1 cellular context compared by ENCODE assay signal in the genomic region with DNA sequence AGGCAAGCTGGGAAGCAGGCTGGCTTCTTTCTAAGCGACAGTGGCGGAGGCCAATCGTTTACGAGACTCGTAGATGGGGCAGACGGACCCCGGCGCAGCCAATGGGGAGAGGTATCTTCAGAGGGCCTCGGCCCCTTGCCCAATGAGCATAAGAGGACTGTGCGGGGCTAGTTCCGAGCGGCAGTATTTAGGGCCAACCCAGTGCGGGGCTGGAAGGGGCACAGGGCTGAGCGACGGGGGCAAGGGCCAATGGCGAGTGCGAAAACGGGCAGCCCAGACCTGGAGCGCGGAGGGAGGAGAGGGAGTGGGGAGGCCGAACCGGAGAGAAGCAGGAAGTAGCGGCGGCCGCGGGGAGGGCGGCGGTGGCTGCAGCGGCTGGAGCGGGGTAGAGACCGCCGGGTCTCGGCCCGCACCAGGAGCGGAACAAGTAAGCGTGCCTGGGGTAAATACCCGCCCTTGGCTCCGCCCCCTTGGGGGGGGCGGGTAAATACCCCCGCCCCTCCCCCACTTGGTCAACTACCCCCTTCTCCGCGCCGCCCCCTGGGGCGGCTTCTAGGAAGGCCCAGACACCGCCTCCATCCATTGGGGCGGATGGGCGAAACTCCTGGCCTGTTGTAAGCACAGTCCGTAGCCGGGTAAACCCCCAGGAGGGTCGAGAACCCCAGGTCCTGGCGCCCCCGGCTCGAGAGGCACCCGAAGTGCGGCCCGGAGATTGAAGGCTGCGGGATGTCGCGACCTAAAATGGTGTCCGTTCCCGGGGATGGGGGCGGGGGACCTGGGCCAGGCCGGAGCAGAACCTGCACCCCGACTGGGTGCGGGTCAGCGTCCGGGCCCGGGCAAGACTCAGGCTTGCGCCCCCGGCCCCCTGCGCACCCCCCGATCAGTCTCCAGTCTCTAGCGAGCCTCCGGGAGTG.
A peak's percentile ranks its signal among the peaks of the same experiment; 100 is the strongest.
TF ChIP-seq lines count a peak whose summit lies in the region.

A gene with protein sequence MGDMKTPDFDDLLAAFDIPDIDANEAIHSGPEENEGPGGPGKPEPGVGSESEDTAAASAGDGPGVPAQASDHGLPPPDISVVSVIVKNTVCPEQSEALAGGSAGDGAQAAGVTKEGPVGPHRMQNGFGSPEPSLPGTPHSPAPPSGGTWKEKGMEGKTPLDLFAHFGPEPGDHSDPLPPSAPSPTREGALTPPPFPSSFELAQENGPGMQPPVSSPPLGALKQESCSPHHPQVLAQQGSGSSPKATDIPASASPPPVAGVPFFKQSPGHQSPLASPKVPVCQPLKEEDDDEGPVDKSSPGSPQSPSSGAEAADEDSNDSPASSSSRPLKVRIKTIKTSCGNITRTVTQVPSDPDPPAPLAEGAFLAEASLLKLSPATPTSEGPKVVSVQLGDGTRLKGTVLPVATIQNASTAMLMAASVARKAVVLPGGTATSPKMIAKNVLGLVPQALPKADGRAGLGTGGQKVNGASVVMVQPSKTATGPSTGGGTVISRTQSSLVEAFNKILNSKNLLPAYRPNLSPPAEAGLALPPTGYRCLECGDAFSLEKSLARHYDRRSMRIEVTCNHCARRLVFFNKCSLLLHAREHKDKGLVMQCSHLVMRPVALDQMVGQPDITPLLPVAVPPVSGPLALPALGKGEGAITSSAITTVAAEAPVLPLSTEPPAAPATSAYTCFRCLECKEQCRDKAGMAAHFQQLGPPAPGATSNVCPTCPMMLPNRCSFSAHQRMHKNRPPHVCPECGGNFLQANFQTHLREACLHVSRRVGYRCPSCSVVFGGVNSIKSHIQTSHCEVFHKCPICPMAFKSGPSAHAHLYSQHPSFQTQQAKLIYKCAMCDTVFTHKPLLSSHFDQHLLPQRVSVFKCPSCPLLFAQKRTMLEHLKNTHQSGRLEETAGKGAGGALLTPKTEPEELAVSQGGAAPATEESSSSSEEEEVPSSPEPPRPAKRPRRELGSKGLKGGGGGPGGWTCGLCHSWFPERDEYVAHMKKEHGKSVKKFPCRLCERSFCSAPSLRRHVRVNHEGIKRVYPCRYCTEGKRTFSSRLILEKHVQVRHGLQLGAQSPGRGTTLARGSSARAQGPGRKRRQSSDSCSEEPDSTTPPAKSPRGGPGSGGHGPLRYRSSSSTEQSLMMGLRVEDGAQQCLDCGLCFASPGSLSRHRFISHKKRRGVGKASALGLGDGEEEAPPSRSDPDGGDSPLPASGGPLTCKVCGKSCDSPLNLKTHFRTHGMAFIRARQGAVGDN (plus strand): TSS at position 331 of the 914 bp plus-strand sequence. CDS start 3,993 bp downstream, outside the sequence.

TF ChIP-seq in HEK293, 187 proteins besides CTCF, POLR2A, EP300 and RAD21 (continued from another document and continues in another):
- TF ChIP-seq ZNF391 (tag by site-specific recombination; IDR thresholded peaks at IDR 0.05; ENCODE audit: borderline replicate concordance, low read depth) (peak; percentile 54; the same call in 1 of the 2 replicates), ZNF654 (tag by site-specific recombination; IDR thresholded peaks at IDR 0.05; ENCODE audit: low read depth) (no peak), ZNF549 (tag by site-specific recombination; IDR thresholded peaks at IDR 0.05) (no peak), ZNF266 (tag by site-specific recombination; IDR thresholded peaks at IDR 0.05; ENCODE audit: low read depth) (no peak), ZEB2 (tag by site-specific recombination; IDR thresholded peaks at IDR 0.05) (peak; percentile 67), SCRT1 (tag by site-specific recombination; IDR thresholded peaks at IDR 0.05; ENCODE audit: borderline replicate concordance) (no peak), INSM2 (tag by site-specific recombination; IDR thresholded peaks at IDR 0.05) (0 out of 2 replicates have a peak, but pooled peaks have one; percentile 30), ZNF837 (tag by site-specific recombination; IDR thresholded peaks at IDR 0.05) (no peak), ZNF37A (tag by site-specific recombination; IDR thresholded peaks at IDR 0.05) (no peak), TRIM28 (IDR thresholded peaks at IDR 0.05; ENCODE audit: borderline replicate concordance, low read length) (no peak), HOXC10 (CRISPR knock-in tag; IDR thresholded peaks at IDR 0.05) (no peak), ZNF664 (tag by site-specific recombination; IDR thresholded peaks at IDR 0.05) (no peak), ZNF341 (tag by site-specific recombination; IDR thresholded peaks at IDR 0.05; ENCODE audit: low read depth) (peak; percentile 100), ZNF292 (tag by site-specific recombination; IDR thresholded peaks at IDR 0.05; ENCODE audit: borderline replicate concordance, low read depth) (no peak), ZNF114 (tag by site-specific recombination; IDR thresholded peaks at IDR 0.05) (no peak), ZNF16 (tag by site-specific recombination; IDR thresholded peaks at IDR 0.05; ENCODE audit: low read depth) (no peak), ZNF513 (tag by site-specific recombination; IDR thresholded peaks at IDR 0.05) (no peak), ZNF394 (tag by site-specific recombination; IDR thresholded peaks at IDR 0.05; ENCODE audit: borderline replicate concordance) (peak; percentile 100), BCL11B (tag by site-specific recombination; IDR thresholded peaks at IDR 0.05; ENCODE audit: low read depth) (peak; percentile 94), ZNF335 (tag by site-specific recombination; conservative IDR thresholded peaks at IDR 0.05) (peak; percentile 72), GFI1B (tag by site-specific recombination; IDR thresholded peaks at IDR 0.05) (no peak), SP3 (tag by site-specific recombination; IDR thresholded peaks at IDR 0.05) (peak; percentile 99), ZNF580 (tag by site-specific recombination; IDR thresholded peaks at IDR 0.05) (0 out of 2 replicates have a peak, but pooled peaks have one; percentile 68), KLF1 (tag by site-specific recombination; IDR thresholded peaks at IDR 0.05) (peak; percentile 53), ZNF791 (tag by site-specific recombination; IDR thresholded peaks at IDR 0.05) (no peak), ZNF48 (tag by site-specific recombination; IDR thresholded peaks at IDR 0.05) (no peak), SCRT2 (tag by site-specific recombination; IDR thresholded peaks at IDR 0.05) (no peak), KLF8 (tag by site-specific recombination; IDR thresholded peaks at IDR 0.05) (peak; percentile 90), ZNF324 (tag by site-specific recombination; IDR thresholded peaks at IDR 0.05) (peak; percentile 82), ZNF133 (tag by site-specific recombination; IDR thresholded peaks at IDR 0.05) (no peak), ZBTB8A (tag by site-specific recombination; IDR thresholded peaks at IDR 0.05) (peak; percentile 89), BCL11A (tag by site-specific recombination; IDR thresholded peaks at IDR 0.05; ENCODE audit: low read depth) (peak; percentile 53; the same call in 1 of the 2 replicates), ZNF416 (tag by site-specific recombination; IDR thresholded peaks at IDR 0.05) (no peak), ZNF768 (tag by site-specific recombination; IDR thresholded peaks at IDR 0.05) (no peak), ZNF660 (tag by site-specific recombination; IDR thresholded peaks at IDR 0.05) (0 out of 2 replicates have a peak, but pooled peaks have one; percentile 39), ZSCAN23 (tag by site-specific recombination; IDR thresholded peaks at IDR 0.05) (peak; percentile 28; the same call in 1 of the 2 replicates), ZBTB7A (tag by site-specific recombination; IDR thresholded peaks at IDR 0.05; ENCODE audit: low read depth) (peak; percentile 85), KLF16 (tag by site-specific recombination; IDR thresholded peaks at IDR 0.05) (peak; percentile 90), ZFP3 (tag by site-specific recombination; IDR thresholded peaks at IDR 0.05; ENCODE audit: low read depth) (no peak), ZNF19 (tag by site-specific recombination; IDR thresholded peaks at IDR 0.05; ENCODE audit: low read depth) (no peak), ZNF707 (tag by site-specific recombination; IDR thresholded peaks at IDR 0.05) (no peak), REPIN1 (tag by site-specific recombination; IDR thresholded peaks at IDR 0.05; ENCODE audit: low read depth) (no peak), ZNF561 (tag by site-specific recombination; IDR thresholded peaks at IDR 0.05; ENCODE audit: borderline replicate concordance) (peak; percentile 88), ZNF610 (tag by site-specific recombination; IDR thresholded peaks at IDR 0.05; ENCODE audit: borderline replicate concordance) (peak; percentile 58), TCF7L2 (IDR thresholded peaks at IDR 0.05; ENCODE audit: borderline replicate concordance, low read depth, low read length) (no peak), ZBTB20 (tag by site-specific recombination; IDR thresholded peaks at IDR 0.05) (peak; percentile 24; the same call in 1 of the 2 replicates)
- TF ChIP-seq, protein P1, sequence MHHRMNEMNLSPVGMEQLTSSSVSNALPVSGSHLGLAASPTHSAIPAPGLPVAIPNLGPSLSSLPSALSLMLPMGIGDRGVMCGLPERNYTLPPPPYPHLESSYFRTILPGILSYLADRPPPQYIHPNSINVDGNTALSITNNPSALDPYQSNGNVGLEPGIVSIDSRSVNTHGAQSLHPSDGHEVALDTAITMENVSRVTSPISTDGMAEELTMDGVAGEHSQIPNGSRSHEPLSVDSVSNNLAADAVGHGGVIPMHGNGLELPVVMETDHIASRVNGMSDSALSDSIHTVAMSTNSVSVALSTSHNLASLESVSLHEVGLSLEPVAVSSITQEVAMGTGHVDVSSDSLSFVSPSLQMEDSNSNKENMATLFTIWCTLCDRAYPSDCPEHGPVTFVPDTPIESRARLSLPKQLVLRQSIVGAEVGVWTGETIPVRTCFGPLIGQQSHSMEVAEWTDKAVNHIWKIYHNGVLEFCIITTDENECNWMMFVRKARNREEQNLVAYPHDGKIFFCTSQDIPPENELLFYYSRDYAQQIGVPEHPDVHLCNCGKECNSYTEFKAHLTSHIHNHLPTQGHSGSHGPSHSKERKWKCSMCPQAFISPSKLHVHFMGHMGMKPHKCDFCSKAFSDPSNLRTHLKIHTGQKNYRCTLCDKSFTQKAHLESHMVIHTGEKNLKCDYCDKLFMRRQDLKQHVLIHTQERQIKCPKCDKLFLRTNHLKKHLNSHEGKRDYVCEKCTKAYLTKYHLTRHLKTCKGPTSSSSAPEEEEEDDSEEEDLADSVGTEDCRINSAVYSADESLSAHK (tag by site-specific recombination; IDR thresholded peaks at IDR 0.05): no peak
- TF ChIP-seq, protein P2, sequence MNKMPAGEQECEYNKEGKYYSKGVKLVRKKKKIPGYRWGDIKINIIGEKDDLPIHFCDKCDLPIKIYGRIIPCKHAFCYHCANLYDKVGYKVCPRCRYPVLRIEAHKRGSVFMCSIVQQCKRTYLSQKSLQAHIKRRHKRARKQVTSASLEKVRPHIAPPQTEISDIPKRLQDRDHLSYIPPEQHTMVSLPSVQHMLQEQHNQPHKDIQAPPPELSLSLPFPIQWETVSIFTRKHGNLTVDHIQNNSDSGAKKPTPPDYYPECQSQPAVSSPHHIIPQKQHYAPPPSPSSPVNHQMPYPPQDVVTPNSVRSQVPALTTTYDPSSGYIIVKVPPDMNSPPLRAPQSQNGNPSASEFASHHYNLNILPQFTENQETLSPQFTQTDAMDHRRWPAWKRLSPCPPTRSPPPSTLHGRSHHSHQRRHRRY (tag by site-specific recombination; IDR thresholded peaks at IDR 0.05): no peak
- TF ChIP-seq, protein P3, sequence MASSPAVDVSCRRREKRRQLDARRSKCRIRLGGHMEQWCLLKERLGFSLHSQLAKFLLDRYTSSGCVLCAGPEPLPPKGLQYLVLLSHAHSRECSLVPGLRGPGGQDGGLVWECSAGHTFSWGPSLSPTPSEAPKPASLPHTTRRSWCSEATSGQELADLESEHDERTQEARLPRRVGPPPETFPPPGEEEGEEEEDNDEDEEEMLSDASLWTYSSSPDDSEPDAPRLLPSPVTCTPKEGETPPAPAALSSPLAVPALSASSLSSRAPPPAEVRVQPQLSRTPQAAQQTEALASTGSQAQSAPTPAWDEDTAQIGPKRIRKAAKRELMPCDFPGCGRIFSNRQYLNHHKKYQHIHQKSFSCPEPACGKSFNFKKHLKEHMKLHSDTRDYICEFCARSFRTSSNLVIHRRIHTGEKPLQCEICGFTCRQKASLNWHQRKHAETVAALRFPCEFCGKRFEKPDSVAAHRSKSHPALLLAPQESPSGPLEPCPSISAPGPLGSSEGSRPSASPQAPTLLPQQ (tag by site-specific recombination; IDR thresholded peaks at IDR 0.05): peak; percentile 17; the same call in 1 of the 2 replicates
- TF ChIP-seq, protein P4, sequence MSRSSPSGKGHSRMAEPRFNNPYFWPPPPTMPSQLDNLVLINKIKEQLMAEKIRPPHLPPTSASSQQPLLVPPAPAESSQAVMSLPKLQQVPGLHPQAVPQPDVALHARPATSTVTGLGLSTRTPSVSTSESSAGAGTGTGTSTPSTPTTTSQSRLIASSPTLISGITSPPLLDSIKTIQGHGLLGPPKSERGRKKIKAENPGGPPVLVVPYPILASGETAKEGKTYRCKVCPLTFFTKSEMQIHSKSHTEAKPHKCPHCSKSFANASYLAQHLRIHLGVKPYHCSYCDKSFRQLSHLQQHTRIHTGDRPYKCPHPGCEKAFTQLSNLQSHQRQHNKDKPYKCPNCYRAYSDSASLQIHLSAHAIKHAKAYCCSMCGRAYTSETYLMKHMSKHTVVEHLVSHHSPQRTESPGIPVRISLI (tag by site-specific recombination; IDR thresholded peaks at IDR 0.05): no peak
